ENCODE assay signal across 9 cellular contexts in the genomic region with DNA sequence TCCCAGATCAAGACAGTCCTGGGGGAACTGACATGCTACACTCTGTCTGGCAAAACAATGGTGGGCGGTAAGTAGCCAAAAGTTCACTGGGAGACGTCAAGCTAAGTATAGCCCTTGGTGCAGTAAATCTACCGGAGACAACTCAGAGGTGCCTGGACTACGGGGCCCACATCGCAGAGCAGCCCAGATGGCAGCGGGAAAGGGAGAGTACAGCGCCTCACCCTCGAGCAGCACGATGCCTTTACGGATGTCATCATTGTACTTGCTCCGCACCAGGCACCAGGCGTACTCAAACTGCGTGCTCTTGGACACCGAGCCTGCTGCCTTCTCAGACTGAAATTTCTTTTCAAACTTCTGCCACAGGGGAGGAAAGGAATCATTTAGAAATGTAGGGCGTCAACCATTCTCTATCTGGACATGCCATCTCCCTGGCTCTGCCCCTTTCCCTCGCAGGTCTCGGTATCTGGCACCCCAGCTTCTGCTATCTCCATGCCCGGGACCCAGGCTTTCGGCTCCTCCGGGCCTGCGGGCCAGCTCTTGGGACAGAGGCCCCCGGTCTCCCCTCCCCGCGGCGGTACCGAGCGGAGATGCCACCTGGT. TPM values are rescaled to one million over a fixed set of nuclear protein-coding genes. Genes with fewer than 3 reads are reported as not detected.
DNase-seq lines count a peak whose midpoint lies in the region; ATAC-seq lines count a peak whose summit lies in the region.
"Had no signal": no experiment of that assay in that cellular context is flagged by ENCODE, and none has a peak within 500 bp of the region (broad histone marks: within the 10 kb centered on the region; RNA-seq: fewer than 3 reads in every experiment).

No MANE protein-coding gene starts in this region.

- H3K4me3 Mint-ChIP-seq in activated T-cell treated with anti-CD3 and anti-CD28 coated beads, Interleukin-2, amount 50 U/mL, for 4 hours, result peak overlapping the region; percentile 98
- peak overlapping the region; percentile 92 to 100 (median 97) for H3K4me3 Mint-ChIP-seq in naive thymus-derived CD8-positive, alpha-beta T cell

- H3K4me1 ChIP-seq in SJSA1 (replicated peaks), result peaks cover 14% of the 10 kb centered on the region

- peak overlapping the region; percentile 74 for H3K4me3 ChIP-seq in SJSA1

- peak overlapping the region; percentile 89 to 99 (median 97) for H3K27ac Mint-ChIP-seq in naive thymus-derived CD8-positive, alpha-beta T cell

- peaks cover 25% of the 10 kb centered on the region for H3K4me1 Mint-ChIP-seq in activated T-cell treated with anti-CD3 and anti-CD28 coated beads, Interleukin-2, amount 50 U/mL, for 4 hours (ENCODE audit: low read depth)
- peaks cover 11 to 55% (median 45%) of the 10 kb centered on the region in 4 donors for H3K4me1 Mint-ChIP-seq in naive thymus-derived CD8-positive, alpha-beta T cell

- H3K36me3 Mint-ChIP-seq in activated T-cell treated with anti-CD3 and anti-CD28 coated beads, Interleukin-2, amount 50 U/mL, for 4 hours (ENCODE audit: insufficient read depth), result peaks cover 9% of the 10 kb centered on the region
- peaks cover 0 to 27% (median 4%) of the 10 kb centered on the region in 3 donors for H3K36me3 Mint-ChIP-seq in naive thymus-derived CD8-positive, alpha-beta T cell

- H3K27me3 Mint-ChIP-seq in activated T-cell treated with anti-CD3 and anti-CD28 coated beads, Interleukin-2, amount 50 U/mL, for 4 hours (ENCODE audit: low read depth), result no peaks in the 10 kb centered on the region
- no peaks in the 10 kb centered on the region for H3K27me3 Mint-ChIP-seq in naive thymus-derived CD8-positive, alpha-beta T cell

- DNase-seq in activated T-cell treated with anti-CD3 and anti-CD28 coated beads, Interleukin-2, amount 50 U/mL, for 4 hours, result no peak
- DNase-seq in activated T-cell treated with anti-CD3 and anti-CD28 coated beads for 4 hours (no peak), SJSA1 (ENCODE audit: low read depth in 1 of 2, low spot score in 2 of 2) (no peak), epidermal melanocyte (ENCODE audit: insufficient read length, low spot score) (peak; percentile 71), SW 1271 (lab: John Stamatoyannopoulos, UW) (no peak), NAMALWA (ENCODE audit: low spot score) (no peak)
- peak in 2 of 10 donors; percentile 17 to 73 for DNase-seq in naive thymus-derived CD8-positive, alpha-beta T cell
- DNase-seq in stimulated activated CD4-positive, alpha-beta T cell treated with anti-CD3 and anti-CD28 coated beads, Interleukin-15, amount 100 ng/mL, for 24 hours, result no peak

- ATAC-seq in activated T-cell treated with anti-CD3 and anti-CD28 coated beads, Interleukin-2, amount 50 U/mL, for 4 hours, result no peak
- ATAC-seq in naive thymus-derived CD8-positive, alpha-beta T cell, result no peak

- H3K36me3 ChIP-seq in SJSA1, result peaks cover 58% of the 10 kb centered on the region

- no peaks in the 10 kb centered on the region for H3K9me3 ChIP-seq in SJSA1 (replicated peaks)

- H3K9me3 Mint-ChIP-seq in activated T-cell treated with anti-CD3 and anti-CD28 coated beads, Interleukin-2, amount 50 U/mL, for 4 hours, result no peaks in the 10 kb centered on the region
- no peaks in the 10 kb centered on the region for H3K9me3 Mint-ChIP-seq in naive thymus-derived CD8-positive, alpha-beta T cell

- POLR2A ChIA-PET in naive thymus-derived CD8-positive, alpha-beta T cell (lab: Charles Lee), result interaction anchor here (0.6 to 4.2 kb wide), 14 partner anchors 9 to 1152 kb away, joined by 3 to 59 read pairs (median 5); a partner anchor contains a TSS

- H3K27me3 ChIP-seq in SJSA1 (replicated peaks), result no peaks in the 10 kb centered on the region

- H3K27ac ChIP-seq in SJSA1, result no peak overlapping the region; the same call in 1 of the 2 replicates

RNA-seq across cellular contexts. Expression of a gene that starts 1.0 kb away (rescaled TPM):
- total RNA-seq in activated T-cell treated with anti-CD3 and anti-CD28 coated beads, Interleukin-2, amount 50 U/mL, for 4 hours, result 100 to 1,000 TPM; 126 to 148 (median 136) TPM
- 132 and 162 TPM in 2 replicates for total RNA-seq in SJSA1 (2014; rRNA removed; shearing (Covaris generic))
- total RNA-seq in naive thymus-derived CD8-positive, alpha-beta T cell, result 100 to 1,000 TPM; 118 to 124 TPM
- 100 to 1,000 TPM; 225 to 235 (median 228) TPM for polyA plus RNA-seq in naive thymus-derived CD8-positive, alpha-beta T cell

RNA-seq across cellular contexts. Expression of a gene that starts 6.3 kb away (rescaled TPM):
- 10 to 100 TPM; 15.6 to 18.5 (median 17.6) TPM for total RNA-seq in activated T-cell treated with anti-CD3 and anti-CD28 coated beads, Interleukin-2, amount 50 U/mL, for 4 hours
- total RNA-seq in SJSA1 (2014; rRNA removed; shearing (Covaris generic)), result 0.72 and 2.1 TPM in 2 replicates
- 10 to 100 TPM; 52.3 to 52.7 TPM for total RNA-seq in naive thymus-derived CD8-positive, alpha-beta T cell
- 1 to 10 TPM in 1 of 3 donors, under 1 TPM in 2; 0.21 to 3.2 (median 0.26) TPM for polyA plus RNA-seq in naive thymus-derived CD8-positive, alpha-beta T cell

RNA-seq across cellular contexts. Expression of a gene that starts 25.9 kb away (rescaled TPM):
- total RNA-seq in activated T-cell treated with anti-CD3 and anti-CD28 coated beads, Interleukin-2, amount 50 U/mL, for 4 hours, result 10 to 100 TPM; 50.4 to 55.0 (median 53.2) TPM
- 108 and 141 TPM in 2 replicates for total RNA-seq in SJSA1 (2014; rRNA removed; shearing (Covaris generic))
- total RNA-seq in naive thymus-derived CD8-positive, alpha-beta T cell, result 10 to 100 TPM; 31.2 to 33.9 TPM
- polyA plus RNA-seq in naive thymus-derived CD8-positive, alpha-beta T cell, result 10 to 100 TPM; 50.9 to 66.4 (median 57.4) TPM

RNA-seq across cellular contexts. Expression of a gene that starts 26.5 kb away (rescaled TPM):
- total RNA-seq in activated T-cell treated with anti-CD3 and anti-CD28 coated beads, Interleukin-2, amount 50 U/mL, for 4 hours, result 10 to 100 TPM; 30.1 to 38.9 (median 33.2) TPM
- total RNA-seq in SJSA1 (2014; rRNA removed; shearing (Covaris generic)), result 71.3 and 88.2 TPM in 2 replicates
- 10 to 100 TPM; 34.0 to 34.1 TPM for total RNA-seq in naive thymus-derived CD8-positive, alpha-beta T cell
- 10 to 100 TPM in 2 of 3 donors, 1 to 10 TPM in 1; 8.4 to 12.4 (median 11.1) TPM for polyA plus RNA-seq in naive thymus-derived CD8-positive, alpha-beta T cell

RNA-seq across cellular contexts. Expression of a gene that starts 43.0 kb away (rescaled TPM):
- total RNA-seq in activated T-cell treated with anti-CD3 and anti-CD28 coated beads, Interleukin-2, amount 50 U/mL, for 4 hours, result not detected
- not detected in 2 replicates for total RNA-seq in SJSA1 (2014; rRNA removed; shearing (Covaris generic))
- not detected for total RNA-seq in naive thymus-derived CD8-positive, alpha-beta T cell
- polyA plus RNA-seq in naive thymus-derived CD8-positive, alpha-beta T cell, result not detected
- total RNA-seq: dermis microvascular lymphatic vessel endothelial cell had no signal
